In the genomic region with DNA sequence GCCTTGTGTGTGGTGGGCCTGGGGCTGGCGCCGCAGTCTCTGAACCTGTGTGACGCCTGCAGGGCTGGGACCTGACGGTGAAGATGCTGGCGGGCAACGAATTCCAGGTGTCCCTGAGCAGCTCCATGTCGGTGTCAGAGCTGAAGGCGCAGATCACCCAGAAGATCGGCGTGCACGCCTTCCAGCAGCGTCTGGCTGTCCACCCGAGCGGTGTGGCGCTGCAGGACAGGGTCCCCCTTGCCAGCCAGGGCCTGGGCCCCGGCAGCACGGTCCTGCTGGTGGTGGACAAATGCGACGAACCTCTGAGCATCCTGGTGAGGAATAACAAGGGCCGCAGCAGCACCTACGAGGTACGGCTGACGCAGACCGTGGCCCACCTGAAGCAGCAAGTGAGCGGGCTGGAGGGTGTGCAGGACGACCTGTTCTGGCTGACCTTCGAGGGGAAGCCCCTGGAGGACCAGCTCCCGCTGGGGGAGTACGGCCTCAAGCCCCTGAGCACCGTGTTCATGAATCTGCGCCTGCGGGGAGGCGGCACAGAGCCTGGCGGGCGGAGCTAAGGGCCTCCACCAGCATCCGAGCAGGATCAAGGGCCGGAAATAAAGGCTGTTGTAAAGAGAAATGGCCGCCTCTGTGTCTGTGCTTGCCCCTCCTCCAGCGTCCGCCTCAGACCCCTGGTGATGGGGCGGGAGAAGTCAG, we compare ENCODE assay signal across 6 cellular contexts. TPM values are rescaled to one million over a fixed set of nuclear protein-coding genes. Genes with fewer than 3 reads are reported as not detected.
DNase-seq lines count a peak whose midpoint lies in the region; ATAC-seq and TF ChIP-seq lines count a peak whose summit lies in the region.

No MANE protein-coding gene starts in this region.

- peak overlapping the region; percentile 95 for H3K4me3 Mint-ChIP-seq in stimulated activated effector memory CD8-positive, alpha-beta T cell treated with anti-CD3 and anti-CD28 coated beads, Interleukin-12 subunit alpha, Interleukin-12 subunit beta, amount 100 ng/mL, for 72 hours

- H3K27me3 ChIP-seq in Peyer's patch, result no peaks in the 10 kb centered on the region

- ATAC-seq in esophagus mucosa, result peak; percentile 9
- peak; percentile 38 for ATAC-seq in stimulated activated effector memory CD8-positive, alpha-beta T cell treated with anti-CD3 and anti-CD28 coated beads, Interleukin-12 subunit alpha, Interleukin-12 subunit beta, amount 100 ng/mL, for 72 hours

- peaks cover 0 to 16% (median 8%) of the 10 kb centered on the region in 4 donors for H3K4me1 ChIP-seq in Peyer's patch

- peak overlapping the region; percentile 85 to 90 (median 88) for H3K27ac ChIP-seq in Peyer's patch

- DNase-seq in DMS153 treated with DMSO at 0.1 percent for 48 hours (lab: John Stamatoyannopoulos, UW; ENCODE audit: unreplicated experiment), result peak; percentile 85
- DNase-seq in Peyer's patch, result no peak
- no peak for DNase-seq in stimulated activated effector memory CD8-positive, alpha-beta T cell treated with anti-CD3 and anti-CD28 coated beads, Interleukin-12 subunit alpha, Interleukin-12 subunit beta, amount 100 ng/mL, for 72 hours (ENCODE audit: low spot score in 2 of 2)
- no peak for DNase-seq in NCI-H446 treated with DMSO at 0.1 percent for 48 hours (lab: John Stamatoyannopoulos, UW)
- DNase-seq in CD1c-positive myeloid dendritic cell (ENCODE audit: extremely low spot score), result no peak

- TF ChIP-seq POLR2A in Peyer's patch (IDR thresholded peaks at IDR 0.05), result no peak

- no peak for TF ChIP-seq CTCF in Peyer's patch (IDR thresholded peaks at IDR 0.05)

- no peaks in the 10 kb centered on the region for H3K9me3 ChIP-seq in Peyer's patch

- peak overlapping the region; percentile 96 for H3K27ac Mint-ChIP-seq in stimulated activated effector memory CD8-positive, alpha-beta T cell treated with anti-CD3 and anti-CD28 coated beads, Interleukin-12 subunit alpha, Interleukin-12 subunit beta, amount 100 ng/mL, for 72 hours

- peak overlapping the region; percentile 52 to 63 (median 57) for H3K4me3 ChIP-seq in Peyer's patch

- H3K36me3 ChIP-seq in Peyer's patch, result no peaks in the 10 kb centered on the region

- H3K9me3 Mint-ChIP-seq in stimulated activated effector memory CD8-positive, alpha-beta T cell treated with anti-CD3 and anti-CD28 coated beads, Interleukin-12 subunit alpha, Interleukin-12 subunit beta, amount 100 ng/mL, for 72 hours, result peaks cover 2% of the 10 kb centered on the region

- H3K4me1 Mint-ChIP-seq in stimulated activated effector memory CD8-positive, alpha-beta T cell treated with anti-CD3 and anti-CD28 coated beads, Interleukin-12 subunit alpha, Interleukin-12 subunit beta, amount 100 ng/mL, for 72 hours, result peaks cover 31% of the 10 kb centered on the region

- peaks cover 12% of the 10 kb centered on the region for H3K36me3 Mint-ChIP-seq in stimulated activated effector memory CD8-positive, alpha-beta T cell treated with anti-CD3 and anti-CD28 coated beads, Interleukin-12 subunit alpha, Interleukin-12 subunit beta, amount 100 ng/mL, for 72 hours

RNA-seq across cellular contexts. Expression of gene ISG15, which starts 0.8 kb away (rescaled TPM):
- total RNA-seq in Peyer's patch, result 10 to 100 TPM; 17.0 to 91.6 (median 40.1) TPM
- total RNA-seq in esophagus mucosa, result 12.1 TPM

RNA-seq across cellular contexts. Expression of gene AGRN, which starts 5.8 kb away (rescaled TPM):
- total RNA-seq in Peyer's patch (100 to 1,000 TPM in 1 of 4 donors, 10 to 100 TPM in 3; 33.0 to 103 (median 41.4) TPM), esophagus mucosa (41.0 TPM)

RNA-seq across cellular contexts. Expression of gene HES4, which starts 14.2 kb away (rescaled TPM):
- total RNA-seq in Peyer's patch (10 to 100 TPM in 2 of 4 donors, 1 to 10 TPM in 2; 3.9 to 12.4 (median 7.7) TPM), esophagus mucosa (15.7 TPM)

RNA-seq across cellular contexts. Expression of gene PERM1, which starts 32.2 kb away (rescaled TPM):
- total RNA-seq in Peyer's patch (under 1 TPM in 1 of 4 donors, not detected in 3; 0.35 TPM), esophagus mucosa (not detected)

RNA-seq across cellular contexts. Expression of gene PLEKHN1, which starts 47.8 kb away (rescaled TPM):
- under 1 TPM in 3 of 4 donors, not detected in 1; 0.40 to 0.83 (median 0.47) TPM for total RNA-seq in Peyer's patch
- 26.4 TPM for total RNA-seq in esophagus mucosa
